Comparison of ENCODE assay signal across 9 cellular contexts in genomic region chr11:96306933-96307747, GRCh38. TPM values are rescaled to one million over a fixed set of nuclear protein-coding genes. Genes with fewer than 3 reads are reported as not detected.
DNase-seq lines count a peak whose midpoint lies in the region; ATAC-seq, FAIRE-seq and TF ChIP-seq lines count a peak whose summit lies in the region.
"Had no signal": no experiment of that assay in that cellular context is flagged by ENCODE, and none has a peak within 500 bp of the region (broad histone marks: within the 10 kb centered on the region; RNA-seq: fewer than 3 reads in every experiment).

No MANE protein-coding gene starts in this region.

- BruUV-seq in Panc1 (replicated peaks; lab: Mats Ljungman, UMichigan) (no TSS peak), HepG2 (replicated peaks; lab: Mats Ljungman, UMichigan) (no TSS peak)

- TF ChIP-seq EP300 in HepG2 (IDR thresholded peaks at IDR 0.05; ENCODE audit: low read depth in 2 of 2, low read length in 2 of 2) (no peak), HepG2 (CRISPR knock-in tag; IDR thresholded peaks at IDR 0.05; ENCODE audit: borderline replicate concordance) (no peak)

- peaks cover 77% of the 10 kb centered on the region for H3K4me1 Mint-ChIP-seq in activated naive CD4-positive, alpha-beta T cell treated with anti-CD3 and anti-CD28 coated beads for 36 hours (ENCODE audit: low read depth)
- peaks cover 73% of the 10 kb centered on the region for H3K4me1 Mint-ChIP-seq in stimulated activated naive CD8-positive, alpha-beta T cell treated with anti-CD3 and anti-CD28 coated beads, Interleukin-15, amount 100 ng/mL, for 72 hours

- H4K20me1 ChIP-seq in HepG2 (ENCODE audit: insufficient read depth, low read length) (peaks cover 10% of the 10 kb centered on the region), MM.1S (ENCODE audit: insufficient read depth, low read length) (no peaks in the 10 kb centered on the region; the same call in 1 of the 2 replicates)

- FAIRE-seq in HepG2 (lab: Jason Lieb, UNC) = no peak
- FAIRE-seq: frontal cortex had no signal

- no peaks in the 10 kb centered on the region for H3K27me3 Mint-ChIP-seq in activated naive CD4-positive, alpha-beta T cell treated with anti-CD3 and anti-CD28 coated beads for 36 hours (ENCODE audit: low read depth)
- no peaks in the 10 kb centered on the region for H3K27me3 Mint-ChIP-seq in stimulated activated naive CD8-positive, alpha-beta T cell treated with anti-CD3 and anti-CD28 coated beads, Interleukin-15, amount 100 ng/mL, for 72 hours

- no peak for TF ChIP-seq RAD21 in HepG2 (CRISPR knock-in tag; IDR thresholded peaks at IDR 0.05)

- peak overlapping the region; percentile 47 for H3K4me3 Mint-ChIP-seq in activated naive CD4-positive, alpha-beta T cell treated with anti-CD3 and anti-CD28 coated beads for 36 hours
- H3K4me3 Mint-ChIP-seq in stimulated activated naive CD8-positive, alpha-beta T cell treated with anti-CD3 and anti-CD28 coated beads, Interleukin-15, amount 100 ng/mL, for 72 hours = peak overlapping the region; percentile 61 to 74

- H3K9ac ChIP-seq in HepG2 (ENCODE audit: insufficient read depth, low read depth, low read length) = no peak overlapping the region
- H3K9ac ChIP-seq in MM.1S (ENCODE audit: low read length) = no peak overlapping the region

- in situ Hi-C loops in Panc1 (cut with HindIII; ENCODE audit: low pct_unique_long_range_greater_than_20kb, low sequenced_read_pairs) (no loop called here), HepG2 (cut with HindIII; ENCODE audit: extremely low pct_ligation_motif_present, low pct_unique_long_range_greater_than_20kb) (no loop called here), GM13977 (cut with MboI; ENCODE audit: low pct_unique_long_range_greater_than_20kb, low sequenced_read_pairs, unreplicated experiment) (no loop called here)

- H3K4me1 ChIP-seq in Panc1 (ENCODE audit: control insufficient read depth, insufficient read depth, low read length) (peaks cover 82% of the 10 kb centered on the region), HepG2 (ENCODE audit: insufficient read depth, low read length) (peaks cover 44% of the 10 kb centered on the region), MM.1S (ENCODE audit: low read length) (no peaks in the 10 kb centered on the region)

- POLR2A ChIA-PET in Panc1 (lab: Charles Lee) = interaction anchor here (0.6 to 2.0 kb wide), 6 partner anchors 24 to 88 kb away, joined by 3 to 13 read pairs (median 6); partner anchors contain the start of gene MAML2
- POLR2A ChIA-PET in HepG2 (lab: Yijun Ruan, JAX) = no interaction called here

- no peaks in the 10 kb centered on the region for H3K27me3 ChIP-seq in Panc1 (ENCODE audit: control insufficient read depth, insufficient read depth, low read length)
- H3K27me3 ChIP-seq in HepG2 (ENCODE audit: control insufficient read depth in 1 of 2, insufficient read depth in 2 of 2, low read length in 2 of 2) = no peaks in the 10 kb centered on the region
- no peaks in the 10 kb centered on the region for H3K27me3 ChIP-seq in MM.1S (replicated peaks; ENCODE audit: insufficient read depth, low read length)

- CTCF ChIA-PET in activated naive CD4-positive, alpha-beta T cell treated with anti-CD3 and anti-CD28 coated beads for 36 hours (lab: Charles Lee) = interaction anchor here (0.6 to 1.7 kb wide), 8 partner anchors 12 to 37 kb away, joined by 3 to 8 read pairs (median 4); partner anchors contain the start of gene MAML2
- CTCF ChIA-PET in Panc1 (lab: Charles Lee) (interaction anchor here (1.0 to 2.2 kb wide), 4 partner anchors 32 to 83 kb away, joined by 3 to 8 read pairs (median 4); partner anchors contain the start of genes CCDC82, JRKL and MAML2), HepG2 (lab: Yijun Ruan, JAX; ENCODE audit: low intra/inter-chr PET ratio, low total read pairs) (no interaction called here)

- no peaks in the 10 kb centered on the region for H3K9me3 ChIP-seq in Panc1 (ENCODE audit: control insufficient read depth, insufficient read depth, low read depth, low read length)
- H3K9me3 ChIP-seq in HepG2 (ENCODE audit: low read length) = no peaks in the 10 kb centered on the region
- no peaks in the 10 kb centered on the region for H3K9me3 ChIP-seq in MM.1S (replicated peaks; ENCODE audit: insufficient read depth, low read length)

- peaks cover 4% of the 10 kb centered on the region for H3K36me3 Mint-ChIP-seq in activated naive CD4-positive, alpha-beta T cell treated with anti-CD3 and anti-CD28 coated beads for 36 hours (ENCODE audit: low read depth)

- intact Hi-C loops in activated naive CD4-positive, alpha-beta T cell treated with anti-CD3 and anti-CD28 coated beads for 36 hours (cut with micrococcal nuclease) = loop anchor here (1.0 kb wide), 1 partner anchor 15 kb away; no protein-coding TSS in a partner anchor
- intact Hi-C loops in Panc1 (cut with micrococcal nuclease; ENCODE audit: unreplicated experiment) (no loop called here), HepG2 (cut with micrococcal nuclease; ENCODE audit: unreplicated experiment) (no loop called here)

- no peaks in the 10 kb centered on the region for H3K36me3 ChIP-seq in Panc1 (ENCODE audit: control insufficient read depth, insufficient read depth, low read length)
- H3K36me3 ChIP-seq in HepG2 (replicated peaks in 1 of 2; ENCODE audit: control insufficient read depth in 1 of 2, insufficient read depth in 2 of 2, low read length in 2 of 2) = peaks cover 1 to 4% of the 10 kb centered on the region in 2 experiments; a peak in 1 of 5 replicates
- no peaks in the 10 kb centered on the region for H3K36me3 ChIP-seq in MM.1S (replicated peaks; ENCODE audit: insufficient read depth, low read length)

- 81% methylated on average over 10 of the region's 10 CpGs for WGBS in HepG2 (ENCODE audit: low lambda C conversion rate)

- ATAC-seq in Panc1 (peak; percentile 86), HepG2 (peak; percentile 83)
- ATAC-seq in stimulated activated naive CD8-positive, alpha-beta T cell treated with anti-CD3 and anti-CD28 coated beads, Interleukin-15, amount 100 ng/mL, for 72 hours = peak; percentile 83

- H2AFZ ChIP-seq in HepG2 (ENCODE audit: low read length) = no peak overlapping the region
- no peak overlapping the region for H2AFZ ChIP-seq in MM.1S (ENCODE audit: low read length)

- DNase-seq in activated naive CD4-positive, alpha-beta T cell treated with anti-CD3 and anti-CD28 coated beads for 36 hours = peak; percentile 64
- no peak for DNase-seq in activated naive CD4-positive, alpha-beta T cell (lab: John Stamatoyannopoulos, UW)
- DNase-seq in Panc1 (ENCODE audit: low read depth, low spot score) (peak; percentile 95), dedifferentiated amniotic fluid mesenchymal stem cell (ENCODE audit: extremely low spot score) (peak; percentile 98), HepG2 (ENCODE audit: low spot score) (peak; percentile 81), GM13977 (ENCODE audit: low spot score) (no peak), MM.1S (no peak)
- DNase-seq in stimulated activated naive CD8-positive, alpha-beta T cell treated with anti-CD3 and anti-CD28 coated beads, Interleukin-15, amount 100 ng/mL, for 72 hours = peak in 1 of 2 donors; percentile 16

- TF ChIP-seq CTCF in Panc1 (IDR thresholded peaks at IDR 0.05) (no peak), HepG2 (CRISPR knock-in tag; IDR thresholded peaks at IDR 0.05) (no peak), GM13977 (IDR thresholded peaks at IDR 0.05; ENCODE audit: extremely low read depth, insufficient read depth, missing control alignments) (no peak), MM.1S (IDR thresholded peaks at IDR 0.05; ENCODE audit: low read length) (no peak)

- H3K4me2 ChIP-seq in HepG2 (ENCODE audit: low read depth, low read length) (no peak overlapping the region), MM.1S (ENCODE audit: low read depth, low read length) (no peak overlapping the region)

- no peak for TF ChIP-seq POLR2A in HepG2 (IDR thresholded peaks at IDR 0.05; ENCODE audit: insufficient read depth in 1 of 2, low read depth in 2 of 2, low read length in 2 of 2)

- H3K9me2 ChIP-seq in MM.1S (replicated peaks; ENCODE audit: insufficient read depth, low read length) = no peaks in the 10 kb centered on the region

- H3K79me2 ChIP-seq in HepG2 (ENCODE audit: insufficient read depth, low read length) = peaks cover 40% of the 10 kb centered on the region
- peaks cover 93% of the 10 kb centered on the region for H3K79me2 ChIP-seq in MM.1S (ENCODE audit: low read length)

- H3K27ac Mint-ChIP-seq in activated naive CD4-positive, alpha-beta T cell treated with anti-CD3 and anti-CD28 coated beads for 36 hours = peak overlapping the region; percentile 25
- H3K27ac Mint-ChIP-seq in stimulated activated naive CD8-positive, alpha-beta T cell treated with anti-CD3 and anti-CD28 coated beads, Interleukin-15, amount 100 ng/mL, for 72 hours = peak overlapping the region; percentile 59 to 71

- peak overlapping the region; percentile 91 for H3K27ac ChIP-seq in Panc1 (ENCODE audit: low read length)
- peak overlapping the region; percentile 18 for H3K27ac ChIP-seq in HepG2 (ENCODE audit: extremely low read length, insufficient read depth, low read length)
- H3K27ac ChIP-seq in MM.1S (ENCODE audit: low read length) = no peak overlapping the region

- peak overlapping the region; percentile 27 to 59 for H3K4me3 ChIP-seq in Panc1 (ENCODE audit: low read depth in 2 of 2, low read length in 2 of 2)
- no peak overlapping the region for H3K4me3 ChIP-seq in HepG2 (replicated peaks in 1 of 3; ENCODE audit: insufficient read depth in 1 of 3, low read depth in 2 of 3, low read length in 3 of 3)
- H3K4me3 ChIP-seq in MM.1S (ENCODE audit: low read length) = no peak overlapping the region

- no peaks in the 10 kb centered on the region for H3F3A ChIP-seq in MM.1S (ENCODE audit: insufficient read depth, low read length)

- H3K9me3 Mint-ChIP-seq in activated naive CD4-positive, alpha-beta T cell treated with anti-CD3 and anti-CD28 coated beads for 36 hours = no peaks in the 10 kb centered on the region
- H3K9me3 Mint-ChIP-seq in stimulated activated naive CD8-positive, alpha-beta T cell treated with anti-CD3 and anti-CD28 coated beads, Interleukin-15, amount 100 ng/mL, for 72 hours = no peaks in the 10 kb centered on the region

RNA-seq across cellular contexts. Expression of gene MAML2, which starts 35.9 kb away (rescaled TPM):
- total RNA-seq in activated naive CD4-positive, alpha-beta T cell treated with anti-CD3 and anti-CD28 coated beads for 36 hours = 10 to 100 TPM; 26.6 to 28.1 TPM
- total RNA-seq in Panc1 (2021; ENCODE audit: unreplicated experiment) (2.9 TPM), HepG2 (2016; rRNA removed; fragmentation: Illumina TruSeq; extraction: Trizol) (2.3 and 2.9 TPM in 2 replicates)
- polyA plus RNA-seq in Panc1 (2012; ENCODE audit: insufficient read length) = 1.9 TPM
- total RNA-seq in HepG2 (2016; cell fraction: cytosol; rRNA removed; fragmentation: Illumina TruSeq; extraction: Trizol; ENCODE audit: low read depth) = 1.6 and 1.8 TPM in 2 replicates
- 2.0 and 2.5 TPM in 2 replicates for total RNA-seq in HepG2 (2016; cell fraction: insoluble cytoplasmic fraction; rRNA removed; fragmentation: Illumina TruSeq; extraction: Trizol)
- total RNA-seq in HepG2 (2016; cell fraction: membrane; rRNA removed; fragmentation: Illumina TruSeq; extraction: Trizol) = 1.9 and 2.0 TPM in 2 replicates
- 5.7 and 6.2 TPM in 2 replicates for total RNA-seq in HepG2 (2016; cell fraction: nucleus; rRNA removed; fragmentation: Illumina TruSeq; extraction: Trizol)
- polyA plus RNA-seq in HepG2 (2011; rRNA removed) = 22.2 and 25.9 TPM in 2 replicates
- 21.7 and 21.8 TPM in 2 replicates for polyA plus RNA-seq in HepG2 (2011; cell fraction: cytosol; rRNA removed)
- polyA plus RNA-seq in HepG2 (2011; cell fraction: nucleus; rRNA removed) = 16.4 and 23.7 TPM in 2 replicates
- 9.1 and 11.7 TPM in 2 replicates for polyA plus RNA-seq in HepG2 (2012)
- 0.03 and 0.08 TPM in 2 replicates for polyA plus RNA-seq in HepG2 (2016; cell fraction: cytosol; fragmentation: Illumina TruSeq; extraction: Trizol; ENCODE audit: low read depth)
- polyA plus RNA-seq in HepG2 (2016; cell fraction: insoluble cytoplasmic fraction; fragmentation: Illumina TruSeq; extraction: Trizol; ENCODE audit: low read depth) = 3.0 and 3.2 TPM in 2 replicates
- 0.23 TPM in 2 replicates for polyA plus RNA-seq in HepG2 (2016; cell fraction: membrane; fragmentation: Illumina TruSeq; extraction: Trizol; ENCODE audit: low read depth)
- polyA plus RNA-seq in HepG2 (2016; cell fraction: nucleus; fragmentation: Illumina TruSeq; extraction: Trizol; ENCODE audit: insufficient read depth, low read depth) = 2.7 and 3.2 TPM in 2 replicates
- 2.5 and 40.0 TPM in 2 replicates for polyA minus RNA-seq in HepG2 (2011; rRNA and poly(A)+ RNA removed; ENCODE audit: low replicate concordance)
- 21.3 and 22.0 TPM in 2 replicates for polyA minus RNA-seq in HepG2 (2011; cell fraction: cytosol; rRNA and poly(A)+ RNA removed)
- polyA minus RNA-seq in HepG2 (2011; cell fraction: nucleus; rRNA and poly(A)+ RNA removed) = 70.5 and 75.7 TPM in 2 replicates

Comparison
In these comparisons a context has a peak if more than half of its experiments do, and no peak if none do; other contexts are left out.
1. DNase-seq: peak in activated naive CD4-positive, alpha-beta T cell treated with anti-CD3 and anti-CD28 coated beads for 36 hours (single experiment), Panc1 (single experiment), dedifferentiated amniotic fluid mesenchymal stem cell (single experiment) and HepG2 (single experiment); none in activated naive CD4-positive, alpha-beta T cell (0 of 4), GM13977 (single experiment) and MM.1S (single experiment).
2. H3K4me3 ChIP-seq: peak in Panc1 (2 of 2); none in HepG2 (0 of 3) and MM.1S (single experiment).
3. Peak in every context shown above with its lines, with median percentiles within 50 percentile points of each other: ATAC-seq.